Comparison of ENCODE assay signal across 29 cellular contexts in the genomic region with DNA sequence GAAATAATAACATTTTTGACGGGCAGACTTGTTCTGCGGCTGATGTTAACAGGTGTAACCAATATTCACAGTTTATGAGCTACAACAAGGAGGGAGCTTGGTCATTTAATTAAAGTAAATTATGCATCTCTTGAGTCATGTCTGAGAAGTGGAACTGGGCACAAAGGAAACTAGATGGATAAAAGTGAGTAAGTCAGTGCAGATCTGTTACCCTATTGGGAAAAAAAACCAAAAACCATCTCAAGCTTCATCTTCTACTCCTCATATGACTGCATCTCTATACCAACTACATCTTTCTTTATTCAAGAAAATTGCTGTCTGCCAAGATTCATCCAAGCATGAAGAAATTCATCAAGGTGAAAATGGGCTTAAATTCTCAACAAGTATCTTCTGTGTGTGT. TPM values are rescaled to one million over a fixed set of nuclear protein-coding genes. Genes with fewer than 3 reads are reported as not detected.
"Had no signal": no experiment of that assay in that cellular context is flagged by ENCODE, and none has a peak within 500 bp of the region (broad histone marks: within the 10 kb centered on the region; RNA-seq: fewer than 3 reads in every experiment).

No MANE protein-coding gene starts in this region.

- H3K4me1 Mint-ChIP-seq: mesothelial cell of epicardium, neural crest cell had no signal

- ATAC-seq: body of pancreas, heart right ventricle, pancreas, sciatic nerve, upper lobe of right lung had no signal

- DNase-seq: activated B cell treated with CpG ODN at 0.5 μM for 24 hours; activated CD4-positive, alpha-beta T cell treated with anti-CD3 and anti-CD28 coated beads, Interleukin-2, amount 50 U/mL, for 4 hours; activated effector memory CD4-positive, alpha-beta T cell treated with anti-CD3 and anti-CD28 coated beads, Interleukin-2, amount 50 U/mL, for 16 hours; activated naive CD4-positive, alpha-beta T cell treated with anti-CD3 and anti-CD28 coated beads, Interleukin-2, amount 50 U/mL, for 16 hours; activated T-cell treated with anti-CD3 and anti-CD28 coated beads, Interleukin-2, amount 50 U/mL, for 48 hours; adrenal gland; aorta; body of pancreas; dermis blood vessel endothelial cell; effector CD4-positive, alpha-beta T cell; esophagus squamous epithelium; foreskin melanocyte; heart right ventricle; naive B cell; nucleus accumbens; pancreas; retina; stimulated activated CD4-positive, alpha-beta T cell treated with anti-CD3 and anti-CD28 coated beads, Interleukin-12 subunit alpha, Interleukin-12 subunit beta, amount 100 ng/mL, for 4 hours; stimulated activated CD4-positive, alpha-beta T cell treated with anti-CD3 and anti-CD28 coated beads, Interleukin-4, amount 100 ng/mL, for 1 hour; tibial artery; upper lobe of right lung had no signal

- H3K27ac Mint-ChIP-seq: activated B cell treated with CpG ODN at 0.5 μM for 24 hours, mesothelial cell of epicardium had no signal

- H3K9me3 Mint-ChIP-seq: activated B cell treated with CpG ODN at 0.5 μM for 24 hours; mesothelial cell of epicardium; naive B cell; neural crest cell; T-helper 2 cell treated with Interferon-gamma antibody and Interleukin-4, amounts not matched to agents 5 μg/mL and 100 μg/mL, for 36 hours had no signal

- H3K4me3 Mint-ChIP-seq: activated B cell treated with CpG ODN at 0.5 μM for 24 hours; mesothelial cell of epicardium; naive B cell; neural crest cell; T-helper 2 cell treated with Interferon-gamma antibody and Interleukin-4, amounts not matched to agents 5 μg/mL and 100 μg/mL, for 36 hours had no signal

- FAIRE-seq: colon, pancreas had no signal

- H3K36me3 Mint-ChIP-seq: mesothelial cell of epicardium, naive B cell had no signal

RNA-seq across cellular contexts. Expression of a gene that starts 23.9 kb away (rescaled TPM):
- total RNA-seq: activated B cell treated with CpG ODN at 0.5 μM for 24 hours, dermis blood vessel endothelial cell, glomerular endothelial cell, neural crest cell, sciatic nerve had no signal

RNA-seq across cellular contexts. Expression of a gene that starts 25.2 kb away (rescaled TPM):
- total RNA-seq: activated B cell treated with CpG ODN at 0.5 μM for 24 hours, adrenal gland, aorta, body of pancreas, dermis blood vessel endothelial cell, esophagus squamous epithelium, glomerular endothelial cell, heart right ventricle, kidney epithelial cell, mesothelial cell of epicardium, neural crest cell, pancreas, prostate gland, sciatic nerve, upper lobe of right lung had no signal
